Comparison of ENCODE assay signal across 21 cellular contexts in genomic region chr21:21007606-21008005, GRCh38. TPM values are rescaled to one million over a fixed set of nuclear protein-coding genes. Genes with fewer than 3 reads are reported as not detected.
A peak's percentile ranks its signal among the peaks of the same experiment; 100 is the strongest.
DNase-seq lines count a peak whose midpoint lies in the region; ATAC-seq and TF ChIP-seq lines count a peak whose summit lies in the region.
"Had no signal": no experiment of that assay in that cellular context is flagged by ENCODE, and none has a peak within 500 bp of the region (broad histone marks: within the 10 kb centered on the region; RNA-seq: fewer than 3 reads in every experiment).

No MANE protein-coding gene starts in this region.

- H3K4me3 ChIP-seq in astrocyte of the spinal cord (ENCODE audit: low read depth, low read length): no peak overlapping the region
- H3K4me3 ChIP-seq: GM23248, MG63, Peyer's patch had no signal

- ATAC-seq in HG03196 (IDR thresholded peaks at IDR 0.05; ENCODE audit: unreplicated experiment): no peak
- no peak for ATAC-seq in HG02642 (IDR thresholded peaks at IDR 0.05; ENCODE audit: poor library complexity, unreplicated experiment)
- ATAC-seq: T-cell had no signal

- DNase-seq in EL (peak; percentile 53), M059J (ENCODE audit: low read depth) (peak; percentile 81), astrocyte of the spinal cord (ENCODE audit: low read depth, low spot score) (peak; percentile 19), mesothelial cell of epicardium (ENCODE audit: low spot score in 2 of 2, unreplicated experiment in 2 of 2) (no peak), GM19240 (ENCODE audit: insufficient read length, low spot score) (no peak), HUDEP-2 (lab: John Stamatoyannopoulos, UW; ENCODE audit: unreplicated experiment in 76 of 76) (no peak)
- DNase-seq: DMS79 treated with DMSO at 0.1 percent for 48 hours, GDM1, GM23248, MG63, NCI-H1092, NCI-H146, NCI-H2081, NCI-H2171 treated with DMSO at 0.1 percent for 48 hours, Peyer's patch, SHP77, SK-N-SH, T-cell had no signal

- in situ Hi-C loops in astrocyte of the spinal cord (cut with HindIII; ENCODE audit: low sequenced_read_pairs): no loop called here

- TF ChIP-seq CTCF in astrocyte of the spinal cord (IDR thresholded peaks at IDR 0.05; ENCODE audit: low read depth, low read length): no peak
- no peak for TF ChIP-seq CTCF in mesothelial cell of epicardium (IDR thresholded peaks at IDR 0.05; ENCODE audit: unreplicated experiment)

- no peaks in the 10 kb centered on the region for H3K9me3 Mint-ChIP-seq in mesothelial cell of epicardium
- H3K9me3 Mint-ChIP-seq: CD14-positive monocyte, T-cell had no signal

- H3K36me3 Mint-ChIP-seq in mesothelial cell of epicardium: no peaks in the 10 kb centered on the region
- H3K36me3 Mint-ChIP-seq: CD14-positive monocyte, T-cell had no signal

- no peak overlapping the region for H3K4me3 Mint-ChIP-seq in mesothelial cell of epicardium
- H3K4me3 Mint-ChIP-seq: CD14-positive monocyte, T-cell had no signal

- peak overlapping the region; percentile 23 for H3K27ac Mint-ChIP-seq in mesothelial cell of epicardium
- H3K27ac Mint-ChIP-seq: CD14-positive monocyte, T-cell had no signal

- H3K4me1 Mint-ChIP-seq in mesothelial cell of epicardium: peaks cover 33% of the 10 kb centered on the region
- H3K4me1 Mint-ChIP-seq: T-cell had no signal

- no peaks in the 10 kb centered on the region for H3K27me3 Mint-ChIP-seq in mesothelial cell of epicardium (ENCODE audit: low read depth)

RNA-seq across cellular contexts. Expression of gene NCAM2, which starts 9.4 kb away (rescaled TPM):
- total RNA-seq in M059J (2014; rRNA removed; shearing (Covaris generic)): 2.4 and 3.1 TPM in 2 replicates
- 31.3 to 34.0 TPM (median 33.8 TPM) in 3 replicates for total RNA-seq in mesothelial cell of epicardium

Comparison
In these comparisons a context has a peak if more than half of its experiments do, and no peak if none do; other contexts are left out.
1. DNase-seq: peak in EL (single experiment), M059J (single experiment) and astrocyte of the spinal cord (single experiment); none in mesothelial cell of epicardium (0 of 2), GM19240 (single experiment) and HUDEP-2 (0 of 76).